Comparison of ENCODE assay signal across 1 cellular context in genomic region chr1:153663211-153663610, GRCh38.
TF ChIP-seq lines count a peak whose summit lies in the region.

No MANE protein-coding gene starts in this region.

TF ChIP-seq in WTC11, 78 proteins besides CTCF, POLR2A, EP300 and RAD21 (continued from another document):
- TF ChIP-seq ZBTB43 (CRISPR knock-in tag; IDR thresholded peaks at IDR 0.05): no peak
- no peak for TF ChIP-seq ZNF121 (CRISPR knock-in tag; IDR thresholded peaks at IDR 0.05)
- TF ChIP-seq CDX4 (CRISPR knock-in tag; IDR thresholded peaks at IDR 0.05; ENCODE audit: borderline replicate concordance): no peak
- no peak for TF ChIP-seq ATF1 (CRISPR knock-in tag; IDR thresholded peaks at IDR 0.05)
- TF ChIP-seq E2F5 (CRISPR knock-in tag; IDR thresholded peaks at IDR 0.05): no peak
- no peak for TF ChIP-seq ZNF423 (CRISPR knock-in tag; IDR thresholded peaks at IDR 0.05)
- no peak for TF ChIP-seq ELF4 (CRISPR knock-in tag; IDR thresholded peaks at IDR 0.05; ENCODE audit: low read depth)
- TF ChIP-seq FOXP1 (CRISPR knock-in tag; IDR thresholded peaks at IDR 0.05; ENCODE audit: borderline replicate concordance): no peak
- no peak for TF ChIP-seq CBFB (CRISPR knock-in tag; IDR thresholded peaks at IDR 0.05; ENCODE audit: low read depth)
